8 cellular contexts compared by ENCODE assay signal in the genomic region with DNA sequence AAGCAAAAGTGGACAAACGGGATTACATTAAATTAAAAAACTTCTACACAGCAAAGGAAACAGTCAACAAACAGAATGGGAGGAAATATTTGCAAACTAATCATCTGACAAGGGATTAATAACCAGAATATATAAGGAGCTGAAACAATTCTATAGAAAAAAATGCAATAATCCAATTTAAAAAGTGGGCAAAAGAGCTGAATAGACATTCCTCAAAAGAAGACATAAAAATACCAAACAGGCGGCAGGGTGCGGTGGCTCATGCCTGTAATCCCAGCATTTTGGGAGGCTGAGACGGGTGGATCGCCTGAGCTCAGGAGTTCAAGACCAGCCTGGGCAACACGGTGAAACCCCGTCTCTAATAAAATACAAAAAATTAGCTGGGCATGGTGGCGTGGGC.
DNase-seq lines count a peak whose midpoint lies in the region; ATAC-seq, FAIRE-seq and TF ChIP-seq lines count a peak whose summit lies in the region.
"Not testable (repeated sequence)": the region's sequence is repeated elsewhere in the genome, so short reads cannot be mapped to it uniquely, and the experiment has no call there.

No MANE protein-coding gene starts in this region.

- H3K9me1 ChIP-seq in K562 (ENCODE audit: control insufficient read depth, insufficient read depth, low read length) = not testable (repeated sequence)

- CTCF ChIA-PET in A549 (lab: Yijun Ruan, JAX); A673 (lab: Charles Lee); OCI-LY7 (lab: Charles Lee; ENCODE audit: unreplicated experiment); K562 (lab: Yijun Ruan, JAX; ENCODE audit: low intra/inter-chr PET ratio); HepG2 (lab: Yijun Ruan, JAX; ENCODE audit: low intra/inter-chr PET ratio, low total read pairs): not testable (repeated sequence)

- not testable (repeated sequence) for H3K4me1 Mint-ChIP-seq in GM23338
- peaks cover 48% of the 10 kb centered on the region for H3K4me1 Mint-ChIP-seq in HFFc6 (ENCODE audit: low read depth)
- H3K4me1 Mint-ChIP-seq in effector memory CD8-positive, alpha-beta T cell (ENCODE audit: low read depth in 2 of 2) = peaks cover 6 to 18% of the 10 kb centered on the region in 2 donors

- not testable (repeated sequence) for BruUV-seq in A673 (replicated peaks; lab: Mats Ljungman, UMichigan); K562 (replicated peaks; lab: Mats Ljungman, UMichigan); HepG2 (replicated peaks; lab: Mats Ljungman, UMichigan)
- BruUV-seq in OCI-LY7 (replicated peaks; lab: Mats Ljungman, UMichigan) = TSS peak; percentile 13

- not testable (repeated sequence) for TF ChIP-seq CTCF in A549 (IDR thresholded peaks at IDR 0.05); A673 (conservative IDR thresholded peaks at IDR 0.05; ENCODE audit: low read depth, low read length); GM23338 (conservative IDR thresholded peaks at IDR 0.05; ENCODE audit: low read depth in 2 of 2); HFFc6 (IDR thresholded peaks at IDR 0.05); OCI-LY7 (conservative IDR thresholded peaks at IDR 0.05; ENCODE audit: low read length); K562 (IDR thresholded peaks at IDR 0.05 in 2 of 3, conservative IDR thresholded peaks at IDR 0.05 in 1 of 3; ENCODE audit: insufficient read depth in 2 of 3, low read depth in 1 of 3, low read length in 3 of 3); HepG2 (CRISPR knock-in tag; IDR thresholded peaks at IDR 0.05)

- POLR2A ChIA-PET in A549 (lab: Yijun Ruan, JAX); OCI-LY7 (lab: Charles Lee); HepG2 (lab: Yijun Ruan, JAX): not testable (repeated sequence)
- POLR2A ChIA-PET in A673 (lab: Charles Lee; ENCODE audit: low non-redundant PET) = interaction anchor here (0.6 to 0.7 kb wide), 2 partner anchors 63 to 570 kb away, joined by 3 to 4 read pairs; no protein-coding TSS in a partner anchor
- POLR2A ChIA-PET in K562 (lab: Yijun Ruan, JAX) = interaction anchor here (1.0 kb wide), 1 partner anchor 18 kb away, joined by 3 read pairs; no protein-coding TSS in a partner anchor

- not testable (repeated sequence) for H3K27me3 Mint-ChIP-seq in GM23338 (ENCODE audit: insufficient read depth, low read depth, poor library complexity); HFFc6 (ENCODE audit: insufficient read depth); effector memory CD8-positive, alpha-beta T cell

- H3K79me2 ChIP-seq in GM23338 (replicated peaks; ENCODE audit: insufficient read depth); OCI-LY7 (ENCODE audit: insufficient read depth, low read depth, low read length); K562 (ENCODE audit: control insufficient read depth, insufficient read depth, low read length); HepG2 (ENCODE audit: insufficient read depth, low read length): not testable (repeated sequence)

- H3K4me3 Mint-ChIP-seq in GM23338; HFFc6; effector memory CD8-positive, alpha-beta T cell: not testable (repeated sequence)

- WGBS in A549 (ENCODE audit: missing lambda C conversion rate) = 94% methylated on average over 8 of the region's 8 CpGs
- 90% methylated on average over 8 of the region's 8 CpGs for WGBS in K562 (ENCODE audit: insufficient coverage, low coverage, missing lambda C conversion rate)
- 97% methylated on average over 8 of the region's 8 CpGs for WGBS in HepG2 (ENCODE audit: low lambda C conversion rate)

- H3K9ac ChIP-seq in K562 (ENCODE audit: insufficient read depth in 1 of 2, low read depth in 2 of 2, low read length in 2 of 2); HepG2 (ENCODE audit: insufficient read depth, low read depth, low read length): not testable (repeated sequence)

- not testable (repeated sequence) for H3K4me3 ChIP-seq in A549; A673 (ENCODE audit: low read depth, low read length, poor library complexity, severe bottlenecking); GM23338; OCI-LY7 (ENCODE audit: low read depth, low read length, poor library complexity, severe bottlenecking); K562; HepG2 (replicated peaks in 1 of 3; ENCODE audit: insufficient read depth in 1 of 3, low read depth in 2 of 3, low read length in 3 of 3)

- H3K27ac Mint-ChIP-seq in GM23338 (0 out of 2 replicates have a peak overlapping the region, but pooled peaks have one; percentile 20), HFFc6 (0 out of 2 replicates have a peak overlapping the region, but pooled peaks have one; percentile 19)
- H3K27ac Mint-ChIP-seq in effector memory CD8-positive, alpha-beta T cell = peak overlapping the region; percentile 51 to 73

- not testable (repeated sequence) for H3K9me2 ChIP-seq in GM23338 (ENCODE audit: insufficient read depth); OCI-LY7 (ENCODE audit: insufficient read depth, low read length)

- peaks cover 31% of the 10 kb centered on the region for H3K36me3 Mint-ChIP-seq in GM23338 (ENCODE audit: low read depth)
- peaks cover 65% of the 10 kb centered on the region for H3K36me3 Mint-ChIP-seq in HFFc6 (ENCODE audit: low read depth)
- H3K36me3 Mint-ChIP-seq in effector memory CD8-positive, alpha-beta T cell (ENCODE audit: insufficient read depth) = peaks cover 48% of the 10 kb centered on the region

- not testable (repeated sequence) for H2AFZ ChIP-seq in GM23338; OCI-LY7 (ENCODE audit: low read length); K562 (ENCODE audit: low read depth, low read length); HepG2 (ENCODE audit: low read length)

- not testable (repeated sequence) for FAIRE-seq in A549 (lab: Jason Lieb, UNC); K562 (lab: Jason Lieb, UNC); HepG2 (lab: Jason Lieb, UNC)

- not testable (repeated sequence) for ATAC-seq in A549; GM23338; K562; effector memory CD8-positive, alpha-beta T cell (replicated peaks); HepG2

- not testable (repeated sequence) for H3F3A ChIP-seq in GM23338 (replicated peaks; ENCODE audit: low read depth)

- H3K4me1 ChIP-seq in A549 = peaks cover 11% of the 10 kb centered on the region; the same call in 2 of the 3 replicates
- not testable (repeated sequence) for H3K4me1 ChIP-seq in A673 (ENCODE audit: insufficient read depth, low read length, poor library complexity, severe bottlenecking); GM23338 (ENCODE audit: insufficient read depth); OCI-LY7 (ENCODE audit: insufficient read depth, low read length, poor library complexity, severe bottlenecking); K562 (replicated peaks in 1 of 2; ENCODE audit: control insufficient read depth in 2 of 2, insufficient read depth in 2 of 2, low read length in 2 of 2); HepG2 (ENCODE audit: insufficient read depth, low read length)

- H3K9me3 ChIP-seq in A549; A673 (ENCODE audit: low read depth, low read length, poor library complexity, severe bottlenecking); OCI-LY7 (ENCODE audit: low read length); K562 (replicated peaks; ENCODE audit: control insufficient read depth, insufficient read depth, low read depth, low read length); HepG2 (ENCODE audit: low read length): not testable (repeated sequence)

- intact Hi-C loops in A673 (cut with micrococcal nuclease; ENCODE audit: unreplicated experiment); OCI-LY7 (cut with micrococcal nuclease; ENCODE audit: unreplicated experiment); K562 (cut with micrococcal nuclease); HepG2 (cut with micrococcal nuclease; ENCODE audit: unreplicated experiment): not testable (repeated sequence)

- H3K36me3 ChIP-seq in A673 (ENCODE audit: insufficient read depth, low read length, poor library complexity, severe bottlenecking) = peaks cover 21% of the 10 kb centered on the region
- H3K36me3 ChIP-seq in GM23338 (ENCODE audit: insufficient read depth) = not testable (repeated sequence)
- H3K36me3 ChIP-seq in OCI-LY7 (ENCODE audit: insufficient read depth, low read length) = peaks cover 60% of the 10 kb centered on the region
- H3K36me3 ChIP-seq in K562 (ENCODE audit: control insufficient read depth, insufficient read depth, low read length) = peaks cover 36% of the 10 kb centered on the region; the same call in 2 of the 3 replicates
- peaks cover 1 to 22% of the 10 kb centered on the region in 2 experiments; a peak in 3 of 5 replicates for H3K36me3 ChIP-seq in HepG2 (replicated peaks in 1 of 2; ENCODE audit: control insufficient read depth in 1 of 2, insufficient read depth in 2 of 2, low read length in 2 of 2)

- TF ChIP-seq RAD21 in A549 (conservative IDR thresholded peaks at IDR 0.05 in 1 of 2, IDR thresholded peaks at IDR 0.05 in 1 of 2); K562 (CRISPR knock-in tag; conservative IDR thresholded peaks at IDR 0.05 in 1 of 2, IDR thresholded peaks at IDR 0.05 in 1 of 2); HepG2 (CRISPR knock-in tag; IDR thresholded peaks at IDR 0.05): not testable (repeated sequence)

- not testable (repeated sequence) for H3K9me3 Mint-ChIP-seq in GM23338; HFFc6; effector memory CD8-positive, alpha-beta T cell

- DNase-seq in A549 (ENCODE audit: low read depth in 1 of 2, low spot score in 1 of 2); GM23338 (ENCODE audit: low spot score); HFFc6; OCI-LY7 (ENCODE audit: low spot score); K562 (ENCODE audit: extremely low read depth in 1 of 4, low spot score in 3 of 4); effector memory CD8-positive, alpha-beta T cell; HepG2 (ENCODE audit: low spot score): not testable (repeated sequence)
- DNase-seq in A673 (ENCODE audit: low spot score) = peak; percentile 21

- TF ChIP-seq EP300 in A549 (IDR thresholded peaks at IDR 0.05); K562 (IDR thresholded peaks at IDR 0.05; ENCODE audit: low read length); HepG2 (IDR thresholded peaks at IDR 0.05; ENCODE audit: low read depth in 2 of 2, low read length in 2 of 2); HepG2 (CRISPR knock-in tag; IDR thresholded peaks at IDR 0.05; ENCODE audit: borderline replicate concordance): not testable (repeated sequence)

- in situ Hi-C loops in K562 (cut with MboI); HepG2 (cut with HindIII; ENCODE audit: extremely low pct_ligation_motif_present, low pct_unique_long_range_greater_than_20kb): not testable (repeated sequence)

- not testable (repeated sequence) for TF ChIP-seq POLR2A in A549 (IDR thresholded peaks at IDR 0.05; ENCODE audit: low read length); K562 (conservative IDR thresholded peaks at IDR 0.05); HepG2 (IDR thresholded peaks at IDR 0.05; ENCODE audit: insufficient read depth in 1 of 2, low read depth in 2 of 2, low read length in 2 of 2)

- H3K27me3 ChIP-seq in A673 (replicated peaks; ENCODE audit: insufficient read depth, low read depth, low read length, poor library complexity); GM23338 (ENCODE audit: insufficient read depth); K562 (ENCODE audit: control insufficient read depth in 2 of 2, insufficient read depth in 2 of 2, low read length in 2 of 2); HepG2 (ENCODE audit: control insufficient read depth in 1 of 2, insufficient read depth in 2 of 2, low read length in 2 of 2): not testable (repeated sequence)

- H3K4me2 ChIP-seq in A549; GM23338; OCI-LY7 (ENCODE audit: low read length); K562 (ENCODE audit: insufficient read depth, low read length); HepG2 (ENCODE audit: low read depth, low read length): not testable (repeated sequence)

- not testable (repeated sequence) for H3K27ac ChIP-seq in A549; OCI-LY7 (ENCODE audit: low read depth, low read length, poor library complexity, severe bottlenecking); K562 (ENCODE audit: extremely low read depth, low read depth, low read length); HepG2 (ENCODE audit: extremely low read length, insufficient read depth, low read length)
- H3K27ac ChIP-seq in A673 (ENCODE audit: low read depth, low read length, poor library complexity, severe bottlenecking) = peak overlapping the region; percentile 29
- peak overlapping the region; percentile 40; the same call in 1 of the 2 replicates for H3K27ac ChIP-seq in GM23338 (ENCODE audit: low read depth)

- H4K20me1 ChIP-seq in GM23338 (replicated peaks; ENCODE audit: insufficient read depth); OCI-LY7 (ENCODE audit: insufficient read depth, low read length); K562 (replicated peaks; ENCODE audit: control insufficient read depth, insufficient read depth, low read length); HepG2 (ENCODE audit: insufficient read depth, low read length): not testable (repeated sequence)
